ENCODE assay signal across 23 cellular contexts in genomic region chr2:64613276-64613675, GRCh38.
"Had no signal": no experiment of that assay in that cellular context is flagged by ENCODE, and none has a peak within 500 bp of the region (broad histone marks: within the 10 kb centered on the region; RNA-seq: fewer than 3 reads in every experiment).

No MANE protein-coding gene starts in this region.

- H3K27me3 Mint-ChIP-seq: activated CD8-positive, alpha-beta T cell treated with anti-CD3 and anti-CD28 coated beads for 36 hours; activated naive CD4-positive, alpha-beta T cell treated with anti-CD3 and anti-CD28 coated beads, Interleukin-2, amount 50 U/mL, for 24 hours; central memory CD8-positive, alpha-beta T cell had no signal

- H3K79me2 ChIP-seq: hepatocyte had no signal

- H3K27me3 ChIP-seq: body of pancreas, esophagus squamous epithelium, gastroesophageal sphincter, hepatocyte, left lung, upper lobe of right lung had no signal

- H3K27ac Mint-ChIP-seq: activated CD8-positive, alpha-beta T cell treated with anti-CD3 and anti-CD28 coated beads for 36 hours; activated naive CD4-positive, alpha-beta T cell treated with anti-CD3 and anti-CD28 coated beads, Interleukin-2, amount 50 U/mL, for 24 hours; WTC11 had no signal

- H3K9me3 ChIP-seq: body of pancreas, esophagus squamous epithelium, gastroesophageal sphincter, left lung, mucosa of descending colon, upper lobe of right lung had no signal

- H3K4me3 ChIP-seq: body of pancreas, esophagus squamous epithelium, gastroesophageal sphincter, hepatocyte, left lung, mucosa of descending colon, upper lobe of right lung had no signal

- H2AFZ ChIP-seq: hepatocyte had no signal

- ATAC-seq: activated CD8-positive, alpha-beta T cell treated with anti-CD3 and anti-CD28 coated beads for 36 hours; activated T-cell treated with anti-CD3 and anti-CD28 coated beads, Interleukin-2, amount 50 U/mL, for 4 hours; body of pancreas; gastroesophageal sphincter; left lung; mucosa of descending colon; naive thymus-derived CD4-positive, alpha-beta T cell; stimulated activated naive CD8-positive, alpha-beta T cell treated with anti-CD3 and anti-CD28 coated beads, Interleukin-15, Interleukin-2, amounts not matched to agents 100 U/mL and 50 U/mL, for 24 hours; upper lobe of right lung; WTC11 had no signal

- H3K9me3 Mint-ChIP-seq: activated CD8-positive, alpha-beta T cell treated with anti-CD3 and anti-CD28 coated beads for 36 hours; activated naive CD4-positive, alpha-beta T cell treated with anti-CD3 and anti-CD28 coated beads, Interleukin-2, amount 50 U/mL, for 24 hours; activated T-cell treated with anti-CD3 and anti-CD28 coated beads, Interleukin-2, amount 50 U/mL, for 4 hours; central memory CD8-positive, alpha-beta T cell; naive thymus-derived CD4-positive, alpha-beta T cell; WTC11 had no signal

- H3K4me3 Mint-ChIP-seq: activated CD8-positive, alpha-beta T cell treated with anti-CD3 and anti-CD28 coated beads for 36 hours; activated naive CD4-positive, alpha-beta T cell treated with anti-CD3 and anti-CD28 coated beads, Interleukin-2, amount 50 U/mL, for 24 hours; activated T-cell treated with anti-CD3 and anti-CD28 coated beads, Interleukin-2, amount 50 U/mL, for 4 hours; central memory CD8-positive, alpha-beta T cell; naive thymus-derived CD4-positive, alpha-beta T cell; WTC11 had no signal

- DNase-seq: activated CD4-positive, alpha-beta T cell treated with anti-CD3 and anti-CD28 coated beads for 4 hours; activated CD8-positive, alpha-beta T cell treated with anti-CD3 and anti-CD28 coated beads for 36 hours; activated T-cell treated with anti-CD3 and anti-CD28 coated beads, Interleukin-2, amount 50 U/mL, for 4 hours; cortex of kidney; effector CD4-positive, alpha-beta T cell; esophagus squamous epithelium; kidney; left lung; retina; small intestine; stimulated activated CD4-positive, alpha-beta T cell treated with anti-CD3 and anti-CD28 coated beads, Interleukin-4, amount 100 ng/mL, for 24 hours; stimulated activated naive CD8-positive, alpha-beta T cell treated with anti-CD3 and anti-CD28 coated beads, Interleukin-15, Interleukin-2, amounts not matched to agents 100 U/mL and 50 U/mL, for 24 hours; T-helper 2 cell; upper lobe of right lung had no signal

- H3K27ac ChIP-seq: body of pancreas, esophagus squamous epithelium, gastroesophageal sphincter, hepatocyte, left lung, upper lobe of right lung had no signal

- H3K36me3 Mint-ChIP-seq: activated naive CD4-positive, alpha-beta T cell treated with anti-CD3 and anti-CD28 coated beads, Interleukin-2, amount 50 U/mL, for 24 hours; naive thymus-derived CD4-positive, alpha-beta T cell; WTC11 had no signal

- H3K36me3 ChIP-seq: esophagus squamous epithelium, gastroesophageal sphincter, left lung, upper lobe of right lung had no signal

- FAIRE-seq: endothelial cell of umbilical vein, kidney, small intestine had no signal

- H3K4me2 ChIP-seq: hepatocyte had no signal
